ENCODE assay signal across 26 cellular contexts in the genomic region with DNA sequence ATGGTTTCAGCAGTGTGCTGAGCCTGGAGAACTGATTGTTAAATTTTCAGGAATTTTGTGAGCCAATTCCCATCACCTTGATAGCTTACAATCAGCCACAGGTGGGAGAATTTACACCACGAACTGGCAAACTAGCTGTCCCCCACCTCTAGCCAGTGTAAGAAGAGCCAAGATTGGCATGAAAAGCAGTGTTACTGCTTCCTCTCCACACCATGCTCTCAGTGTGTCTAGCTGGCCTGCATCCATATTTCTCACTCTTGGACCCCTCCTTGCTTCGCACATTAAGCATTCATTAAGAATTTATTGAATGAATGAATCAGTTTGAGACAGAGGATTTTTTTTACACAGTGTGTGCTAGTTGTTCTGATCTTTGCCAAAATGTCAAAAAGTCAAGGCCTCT.
"Had no signal": no experiment of that assay in that cellular context is flagged by ENCODE, and none has a peak within 500 bp of the region (broad histone marks: within the 10 kb centered on the region; RNA-seq: fewer than 3 reads in every experiment).

No MANE protein-coding gene starts in this region.

- H3K4me3 Mint-ChIP-seq: immature natural killer cell; mesothelial cell of epicardium; naive B cell; natural killer cell; stimulated activated memory B cell treated with anti-CD40 and anti-IgM and Interleukin-4, amounts not matched to agents 10 μg/mL and 1 μg/mL and 100 μg/mL, for 72 hours; stimulated activated naive CD8-positive, alpha-beta T cell treated with anti-CD3 and anti-CD28 coated beads, Interleukin-15, amount 100 ng/mL, for 72 hours; type B pancreatic cell had no signal

- H3K4me2 ChIP-seq: smooth muscle cell had no signal

- H3K27ac ChIP-seq: left lung, lower lobe of right lung, right atrium auricular region, right lobe of liver, tibial nerve, uterus had no signal

- H3K36me3 ChIP-seq: left lung, lower lobe of right lung, right atrium auricular region, right lobe of liver, tibial nerve, uterus had no signal

- DNase-seq: hypothalamus; immature natural killer cell; left lung; lower lobe of right lung; mammary epithelial cell; mesenchymal stem cell; naive B cell; natural killer cell; nucleus accumbens; right lobe of liver; stimulated activated CD4-positive, alpha-beta T cell treated with anti-CD3 and anti-CD28 coated beads, Interleukin-1b, Interleukin-23, amount 100 ng/mL, for 48 hours; stimulated activated CD4-positive, alpha-beta T cell treated with anti-CD3 and anti-CD28 coated beads, Interleukin-2, amount 100 ng/mL, for 48 hours; stimulated activated CD4-positive, alpha-beta T cell treated with anti-CD3 and anti-CD28 coated beads, Interleukin-4, amount 100 ng/mL, for 4 hours; stimulated activated CD8-positive, alpha-beta memory T cell treated with anti-CD3 and anti-CD28 coated beads, Interleukin-4, amount 100 ng/mL, for 48 hours; stimulated activated naive CD4-positive, alpha-beta T cell treated with Interleukin-2 at 50 U/mL for 16 hours; stimulated activated naive CD8-positive, alpha-beta T cell treated with anti-CD3 and anti-CD28 coated beads, Interleukin-15, amount 100 ng/mL, for 72 hours; substantia nigra; uterus had no signal

- H3K27me3 ChIP-seq: left lung, right atrium auricular region, right lobe of liver, tibial nerve, uterus had no signal

- H3K36me3 Mint-ChIP-seq: immature natural killer cell; mesothelial cell of epicardium; naive B cell; natural killer cell; stimulated activated memory B cell treated with anti-CD40 and anti-IgM and Interleukin-4, amounts not matched to agents 10 μg/mL and 1 μg/mL and 100 μg/mL, for 72 hours; type B pancreatic cell had no signal

- H3K4me1 ChIP-seq: lower lobe of right lung, right atrium auricular region, tibial nerve, uterus had no signal

- ATAC-seq: left lung; lower lobe of right lung; natural killer cell; stimulated activated memory B cell treated with anti-CD40 and anti-IgM and Interleukin-4, amounts not matched to agents 10 μg/mL and 1 μg/mL and 100 μg/mL, for 72 hours; stimulated activated naive CD8-positive, alpha-beta T cell treated with anti-CD3 and anti-CD28 coated beads, Interleukin-15, amount 100 ng/mL, for 72 hours had no signal

- H3K27me3 Mint-ChIP-seq: stimulated activated naive CD8-positive, alpha-beta T cell treated with anti-CD3 and anti-CD28 coated beads, Interleukin-15, amount 100 ng/mL, for 72 hours had no signal

- H3K9me3 Mint-ChIP-seq: immature natural killer cell; mesothelial cell of epicardium; naive B cell; natural killer cell; stimulated activated memory B cell treated with anti-CD40 and anti-IgM and Interleukin-4, amounts not matched to agents 10 μg/mL and 1 μg/mL and 100 μg/mL, for 72 hours; stimulated activated naive CD8-positive, alpha-beta T cell treated with anti-CD3 and anti-CD28 coated beads, Interleukin-15, amount 100 ng/mL, for 72 hours; type B pancreatic cell had no signal

- FAIRE-seq: islet of Langerhans had no signal

- H3K9me3 ChIP-seq: left lung, lower lobe of right lung, right atrium auricular region, right lobe of liver, tibial nerve, uterus had no signal

- H3K4me3 ChIP-seq: left lung, lower lobe of right lung, right atrium auricular region, right lobe of liver, smooth muscle cell, tibial nerve, uterus had no signal

- H3K27ac Mint-ChIP-seq: immature natural killer cell; mesothelial cell of epicardium; naive B cell; natural killer cell; progenitor cell of endocrine pancreas; stimulated activated memory B cell treated with anti-CD40 and anti-IgM and Interleukin-4, amounts not matched to agents 10 μg/mL and 1 μg/mL and 100 μg/mL, for 72 hours; stimulated activated naive CD8-positive, alpha-beta T cell treated with anti-CD3 and anti-CD28 coated beads, Interleukin-15, amount 100 ng/mL, for 72 hours; type B pancreatic cell had no signal
